26 cellular contexts compared by ENCODE assay signal in the genomic region with DNA sequence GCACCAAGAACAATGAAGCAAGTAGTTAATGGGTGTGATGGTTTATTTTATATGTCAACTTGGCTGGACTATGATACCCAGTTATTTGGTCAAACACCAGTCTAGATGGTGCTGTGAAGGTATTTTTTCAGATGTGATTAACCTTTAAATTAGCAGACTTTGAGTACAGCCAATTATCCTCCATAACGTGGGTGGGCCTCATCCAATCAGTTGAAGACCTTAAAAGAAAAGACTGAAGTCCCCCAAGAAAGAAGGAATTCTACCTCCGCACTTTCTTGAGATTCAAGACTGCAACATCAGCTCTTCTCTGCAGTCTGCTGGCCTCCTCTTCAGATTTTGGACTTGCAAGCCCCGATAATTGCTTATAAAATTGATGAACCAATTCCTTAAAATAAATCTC.
"Had no signal": no experiment of that assay in that cellular context is flagged by ENCODE, and none has a peak within 500 bp of the region (broad histone marks: within the 10 kb centered on the region; RNA-seq: fewer than 3 reads in every experiment).

No MANE protein-coding gene starts in this region.

- H3K4me1 ChIP-seq: colonic mucosa, esophagus muscularis mucosa, esophagus squamous epithelium, foreskin keratinocyte, gastrocnemius medialis, gastroesophageal sphincter, heart left ventricle, heart right ventricle had no signal

- H3K27ac ChIP-seq: colonic mucosa, coronary artery, dorsolateral prefrontal cortex, epithelial cell of prostate, esophagus muscularis mucosa, esophagus squamous epithelium, foreskin keratinocyte, gastrocnemius medialis, gastroesophageal sphincter, heart left ventricle, heart right ventricle had no signal

- ATAC-seq: effector memory CD8-positive, alpha-beta T cell; esophagus mucosa; foreskin keratinocyte; gastrocnemius medialis; gastroesophageal sphincter; heart left ventricle; heart right ventricle had no signal

- H3K4me3 ChIP-seq: colonic mucosa, coronary artery, dorsolateral prefrontal cortex, esophagus muscularis mucosa, esophagus squamous epithelium, gastrocnemius medialis, gastroesophageal sphincter, heart left ventricle, heart right ventricle had no signal

- H3K4me3 Mint-ChIP-seq: dendritic cell treated with granulocyte-macrophage colony-stimulating factor and Interleukin-4, amounts not matched to agents 40 ng/mL and 50 ng/mL, for 4 days; effector memory CD8-positive, alpha-beta T cell; endodermal cell had no signal

- H3K27me3 ChIP-seq: colonic mucosa, esophagus muscularis mucosa, esophagus squamous epithelium, foreskin keratinocyte, gastrocnemius medialis, gastroesophageal sphincter had no signal

- H3K9me3 ChIP-seq: colonic mucosa, esophagus muscularis mucosa, esophagus squamous epithelium, gastrocnemius medialis had no signal

- FAIRE-seq: colon, endometrium, frontal cortex had no signal

- H3K36me3 ChIP-seq: colonic mucosa, esophagus muscularis mucosa, esophagus squamous epithelium, gastrocnemius medialis, gastroesophageal sphincter, heart left ventricle, heart right ventricle had no signal

- H3K27ac Mint-ChIP-seq: dendritic cell treated with granulocyte-macrophage colony-stimulating factor and Interleukin-4, amounts not matched to agents 40 ng/mL and 50 ng/mL, for 4 days; effector memory CD8-positive, alpha-beta T cell; endodermal cell had no signal

- H3K9me3 Mint-ChIP-seq: effector memory CD8-positive, alpha-beta T cell had no signal

- DNase-seq: colonic mucosa; cortex of kidney; dorsolateral prefrontal cortex; effector CD4-positive, alpha-beta T cell; effector CD8-positive, alpha-beta T cell; effector memory CD4-positive, alpha-beta T cell; effector memory CD8-positive, alpha-beta T cell; endodermal cell; erythroblast; esophagus squamous epithelium; foreskin melanocyte; gastrocnemius medialis; glutamatergic neuron; head of caudate nucleus; heart left ventricle; heart right ventricle had no signal
